14 cellular contexts compared by ENCODE assay signal in the genomic region with DNA sequence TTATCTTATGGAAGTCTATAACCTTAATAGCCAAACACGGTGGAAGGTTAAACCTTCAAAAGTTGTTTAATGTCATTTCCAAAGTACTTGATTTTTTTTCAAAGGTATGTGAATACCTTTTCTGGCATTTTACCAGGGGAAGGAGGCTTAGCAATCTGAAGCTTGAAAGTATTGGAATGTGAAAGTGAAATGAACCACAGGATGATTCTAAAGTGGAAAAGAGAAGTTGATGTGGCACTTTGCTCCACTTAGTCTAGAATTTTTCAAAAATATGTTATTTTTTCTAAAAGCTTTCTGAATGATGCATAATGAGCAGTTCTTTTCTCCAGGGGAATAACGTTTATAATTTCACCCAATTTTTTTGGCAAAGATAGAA. TPM values are rescaled to one million over a fixed set of nuclear protein-coding genes. Genes with fewer than 3 reads are reported as not detected.
DNase-seq lines count a peak whose midpoint lies in the region; ATAC-seq and FAIRE-seq lines count a peak whose summit lies in the region.
"Had no signal": no experiment of that assay in that cellular context is flagged by ENCODE, and none has a peak within 500 bp of the region (broad histone marks: within the 10 kb centered on the region; RNA-seq: fewer than 3 reads in every experiment).

No MANE protein-coding gene starts in this region.

- no peak for DNase-seq in activated CD4-positive, alpha-beta T cell treated with anti-CD3 and anti-CD28 coated beads for 36 hours
- DNase-seq in activated CD4-positive, alpha-beta T cell treated with anti-CD3 and anti-CD28 coated beads, Interleukin-2, amount 50 U/mL, for 4 hours: no peak
- DNase-seq in RCC 7860 (ENCODE audit: low spot score) (no peak), glomerular visceral epithelial cell (ENCODE audit: extremely low spot score) (peak; percentile 42), LoVo (ENCODE audit: low spot score) (no peak)
- DNase-seq in stimulated activated naive B cell treated with anti-CD40 and anti-IgM and Interleukin-4, amounts not matched to agents 10 μg/mL and 1 μg/mL and 100 μg/mL, for 72 hours: no peak
- DNase-seq in activated CD8-positive, alpha-beta memory T cell treated with anti-CD3 and anti-CD28 coated beads, Interleukin-2, amount 10 ng/mL, durations not matched to agents 7 days and 5 days: no peak
- DNase-seq: activated T-cell treated with anti-CD3 and anti-CD28 coated beads, Interleukin-2, amount 50 U/mL, for 1 hour; DMS 273 treated with DMSO at 0.1 percent for 48 hours; NCI-H1048; NCI-H510A treated with DMSO at 0.1 percent for 48 hours; SIG-M5 had no signal

- peaks cover 19% of the 10 kb centered on the region for H3K36me3 Mint-ChIP-seq in activated CD4-positive, alpha-beta T cell treated with anti-CD3 and anti-CD28 coated beads for 36 hours (ENCODE audit: low read depth)
- H3K36me3 Mint-ChIP-seq in stimulated activated naive B cell treated with anti-CD40 and anti-IgM and Interleukin-4, amounts not matched to agents 10 μg/mL and 1 μg/mL and 100 μg/mL, for 72 hours: peaks cover 18 to 28% of the 10 kb centered on the region in 2 donors
- peaks cover 32% of the 10 kb centered on the region for H3K36me3 Mint-ChIP-seq in activated CD8-positive, alpha-beta memory T cell treated with anti-CD3 and anti-CD28 coated beads, Interleukin-2, amount 10 ng/mL, durations not matched to agents 7 days and 5 days

- H3K27me3 Mint-ChIP-seq in activated CD4-positive, alpha-beta T cell treated with anti-CD3 and anti-CD28 coated beads for 36 hours: no peaks in the 10 kb centered on the region
- H3K27me3 Mint-ChIP-seq in stimulated activated naive B cell treated with anti-CD40 and anti-IgM and Interleukin-4, amounts not matched to agents 10 μg/mL and 1 μg/mL and 100 μg/mL, for 72 hours: no peaks in the 10 kb centered on the region
- H3K27me3 Mint-ChIP-seq in activated CD8-positive, alpha-beta memory T cell treated with anti-CD3 and anti-CD28 coated beads, Interleukin-2, amount 10 ng/mL, durations not matched to agents 7 days and 5 days: no peaks in the 10 kb centered on the region

- FAIRE-seq in RCC 7860 (lab: Jason Lieb, UNC): peak; percentile 46

- POLR2A ChIA-PET in activated CD4-positive, alpha-beta T cell treated with anti-CD3 and anti-CD28 coated beads for 36 hours (lab: Charles Lee): no interaction called here

- intact Hi-C loops in activated CD4-positive, alpha-beta T cell treated with anti-CD3 and anti-CD28 coated beads for 36 hours (cut with DNase I, micrococcal nuclease): no loop called here

- CTCF ChIA-PET in activated CD4-positive, alpha-beta T cell treated with anti-CD3 and anti-CD28 coated beads for 36 hours (lab: Charles Lee): interaction anchor here (0.5 to 1.7 kb wide), 6 partner anchors 9 to 1534 kb away, joined by 3 to 8 read pairs (median 3); no protein-coding TSS in a partner anchor
- CTCF ChIA-PET in activated CD8-positive, alpha-beta memory T cell treated with anti-CD3 and anti-CD28 coated beads, Interleukin-2, amount 10 ng/mL, durations not matched to agents 7 days and 5 days (lab: Charles Lee): interaction anchor here (0.8 to 1.7 kb wide), 3 partner anchors 14 to 74 kb away, joined by 3 read pairs; a partner anchor contains a TSS

- H3K4me3 Mint-ChIP-seq in activated CD4-positive, alpha-beta T cell treated with anti-CD3 and anti-CD28 coated beads for 36 hours: no peak overlapping the region
- no peak overlapping the region for H3K4me3 Mint-ChIP-seq in stimulated activated naive B cell treated with anti-CD40 and anti-IgM and Interleukin-4, amounts not matched to agents 10 μg/mL and 1 μg/mL and 100 μg/mL, for 72 hours
- no peak overlapping the region for H3K4me3 Mint-ChIP-seq in activated CD8-positive, alpha-beta memory T cell treated with anti-CD3 and anti-CD28 coated beads, Interleukin-2, amount 10 ng/mL, durations not matched to agents 7 days and 5 days
- H3K4me3 Mint-ChIP-seq: nephron had no signal

- peak; percentile 47 for ATAC-seq in activated CD4-positive, alpha-beta T cell treated with anti-CD3 and anti-CD28 coated beads for 36 hours
- peak; percentile 59 to 60 for ATAC-seq in stimulated activated naive B cell treated with anti-CD40 and anti-IgM and Interleukin-4, amounts not matched to agents 10 μg/mL and 1 μg/mL and 100 μg/mL, for 72 hours (replicated peaks)
- ATAC-seq in activated CD8-positive, alpha-beta memory T cell treated with anti-CD3 and anti-CD28 coated beads, Interleukin-2, amount 10 ng/mL, durations not matched to agents 7 days and 5 days: no peak
- no peak for ATAC-seq in GM19397 (IDR thresholded peaks at IDR 0.05; ENCODE audit: unreplicated experiment)

- H3K27ac Mint-ChIP-seq in activated CD4-positive, alpha-beta T cell treated with anti-CD3 and anti-CD28 coated beads for 36 hours: no peak overlapping the region
- no peak overlapping the region for H3K27ac Mint-ChIP-seq in stimulated activated naive B cell treated with anti-CD40 and anti-IgM and Interleukin-4, amounts not matched to agents 10 μg/mL and 1 μg/mL and 100 μg/mL, for 72 hours
- H3K27ac Mint-ChIP-seq in activated CD8-positive, alpha-beta memory T cell treated with anti-CD3 and anti-CD28 coated beads, Interleukin-2, amount 10 ng/mL, durations not matched to agents 7 days and 5 days: no peak overlapping the region

- H3K4me1 Mint-ChIP-seq in activated CD4-positive, alpha-beta T cell treated with anti-CD3 and anti-CD28 coated beads for 36 hours: peaks cover 31% of the 10 kb centered on the region
- H3K4me1 Mint-ChIP-seq in stimulated activated naive B cell treated with anti-CD40 and anti-IgM and Interleukin-4, amounts not matched to agents 10 μg/mL and 1 μg/mL and 100 μg/mL, for 72 hours: peaks cover 15 to 38% of the 10 kb centered on the region in 2 donors
- H3K4me1 Mint-ChIP-seq in activated CD8-positive, alpha-beta memory T cell treated with anti-CD3 and anti-CD28 coated beads, Interleukin-2, amount 10 ng/mL, durations not matched to agents 7 days and 5 days: peaks cover 32% of the 10 kb centered on the region
- H3K4me1 Mint-ChIP-seq: nephron had no signal

- H3K9me3 Mint-ChIP-seq in activated CD4-positive, alpha-beta T cell treated with anti-CD3 and anti-CD28 coated beads for 36 hours (ENCODE audit: low read depth): peaks cover 3% of the 10 kb centered on the region
- peaks cover 0 to 3% of the 10 kb centered on the region in 2 donors for H3K9me3 Mint-ChIP-seq in stimulated activated naive B cell treated with anti-CD40 and anti-IgM and Interleukin-4, amounts not matched to agents 10 μg/mL and 1 μg/mL and 100 μg/mL, for 72 hours
- H3K9me3 Mint-ChIP-seq in activated CD8-positive, alpha-beta memory T cell treated with anti-CD3 and anti-CD28 coated beads, Interleukin-2, amount 10 ng/mL, durations not matched to agents 7 days and 5 days (ENCODE audit: low read depth): peaks cover 3% of the 10 kb centered on the region

RNA-seq across cellular contexts. Expression of a gene that starts 19.2 kb away (rescaled TPM):
- total RNA-seq in activated CD4-positive, alpha-beta T cell treated with anti-CD3 and anti-CD28 coated beads for 36 hours: 10 to 100 TPM; 21.2 to 38.4 TPM
- 10 to 100 TPM; 42.2 to 55.2 TPM for total RNA-seq in activated CD8-positive, alpha-beta memory T cell treated with anti-CD3 and anti-CD28 coated beads, Interleukin-2, amount 10 ng/mL, durations not matched to agents 7 days and 5 days

RNA-seq across cellular contexts. Expression of a gene that starts 59.5 kb away (rescaled TPM):
- 10 to 100 TPM; 11.7 to 12.3 TPM for total RNA-seq in activated CD4-positive, alpha-beta T cell treated with anti-CD3 and anti-CD28 coated beads for 36 hours
- total RNA-seq in activated CD8-positive, alpha-beta memory T cell treated with anti-CD3 and anti-CD28 coated beads, Interleukin-2, amount 10 ng/mL, durations not matched to agents 7 days and 5 days: 10 to 100 TPM; 11.1 to 13.8 TPM

Comparison
In these comparisons a context has a peak if more than half of its experiments do, and no peak if none do; other contexts are left out.
1. ATAC-seq: peak in activated CD4-positive, alpha-beta T cell treated with anti-CD3 and anti-CD28 coated beads for 36 hours (single experiment) and stimulated activated naive B cell treated with anti-CD40 and anti-IgM and Interleukin-4, amounts not matched to agents 10 μg/mL and 1 μg/mL and 100 μg/mL, for 72 hours (2 of 2); none in activated CD8-positive, alpha-beta memory T cell treated with anti-CD3 and anti-CD28 coated beads, Interleukin-2, amount 10 ng/mL, durations not matched to agents 7 days and 5 days (single experiment) and GM19397 (single experiment).